ENCODE assay signal across 18 cellular contexts in genomic region chr7:136911362-136911761, GRCh38. TPM values are rescaled to one million over a fixed set of nuclear protein-coding genes. Genes with fewer than 3 reads are reported as not detected.
A peak's percentile ranks its signal among the peaks of the same experiment; 100 is the strongest.
DNase-seq lines count a peak whose midpoint lies in the region; ATAC-seq and TF ChIP-seq lines count a peak whose summit lies in the region.
"Had no signal": no experiment of that assay in that cellular context is flagged by ENCODE, and none has a peak within 500 bp of the region (broad histone marks: within the 10 kb centered on the region; RNA-seq: fewer than 3 reads in every experiment).

No MANE protein-coding gene starts in this region.

- no peak overlapping the region for H3K18ac ChIP-seq in trophoblast cell (ENCODE audit: low read length)

- no peak overlapping the region for H3K4ac ChIP-seq in trophoblast cell (ENCODE audit: low read depth, low read length)

- H3K79me2 ChIP-seq in SK-N-SH (ENCODE audit: insufficient read depth) (no peaks in the 10 kb centered on the region), OCI-LY7 (ENCODE audit: insufficient read depth, low read depth, low read length) (no peaks in the 10 kb centered on the region), trophoblast cell (ENCODE audit: control insufficient read depth, insufficient read depth, low read length, poor library complexity) (no peaks in the 10 kb centered on the region)

- no peak overlapping the region for H2AK5ac ChIP-seq in trophoblast cell (ENCODE audit: low read length)

- ATAC-seq in SK-N-SH treated with all-trans-retinoic acid at 6 μM for 48 hours (no peak), left lung (no peak)

- H3K36me3 ChIP-seq in SK-N-SH (replicated peaks in 1 of 2; ENCODE audit: control insufficient read depth in 1 of 2, insufficient read depth in 2 of 2, low read length in 1 of 2), result no peaks in the 10 kb centered on the region
- no peaks in the 10 kb centered on the region for H3K36me3 ChIP-seq in OCI-LY7 (ENCODE audit: insufficient read depth, low read length)
- H3K36me3 ChIP-seq in trophoblast cell (ENCODE audit: control insufficient read depth in 1 of 2, insufficient read depth in 2 of 2, low read length in 2 of 2), result no peaks in the 10 kb centered on the region
- no peaks in the 10 kb centered on the region for H3K36me3 ChIP-seq in left lung
- no peaks in the 10 kb centered on the region for H3K36me3 ChIP-seq in stomach
- H3K36me3 ChIP-seq: colonic mucosa, esophagus muscularis mucosa, thyroid gland had no signal

- TF ChIP-seq CTCF in SK-N-SH (IDR thresholded peaks at IDR 0.05), result no peak
- 0 out of 2 replicates have a peak, but pooled peaks have one; percentile 27 for TF ChIP-seq CTCF in OCI-LY7 (conservative IDR thresholded peaks at IDR 0.05; ENCODE audit: low read length)
- no peak for TF ChIP-seq CTCF in choroid plexus epithelial cell (conservative IDR thresholded peaks at IDR 0.05; ENCODE audit: low read depth, low read length)
- TF ChIP-seq CTCF in left lung (IDR thresholded peaks at IDR 0.05), result no peak
- TF ChIP-seq CTCF in stomach (IDR thresholded peaks at IDR 0.05), result no peak

- TF ChIP-seq EP300 in SK-N-SH (IDR thresholded peaks at IDR 0.05; ENCODE audit: borderline replicate concordance in 1 of 2, low read depth in 1 of 2, low read length in 1 of 2), result no peak
- no peak for TF ChIP-seq EP300 in stomach (IDR thresholded peaks at IDR 0.05)

- POLR2A ChIA-PET in SK-N-SH (lab: Yijun Ruan, JAX) (no interaction called here), OCI-LY7 (lab: Charles Lee) (interaction anchor here (0.7 to 1.2 kb wide), 2 partner anchors 582 to 756 kb away, joined by 3 to 5 read pairs; no protein-coding TSS in a partner anchor)

- no peak overlapping the region for H2BK5ac ChIP-seq in trophoblast cell (ENCODE audit: low read depth, low read length, poor library complexity)

- H4K91ac ChIP-seq in trophoblast cell (ENCODE audit: low read depth, low read length), result no peak overlapping the region

- no peaks in the 10 kb centered on the region for H4K20me1 ChIP-seq in SK-N-SH (ENCODE audit: insufficient read depth)
- no peaks in the 10 kb centered on the region for H4K20me1 ChIP-seq in OCI-LY7 (ENCODE audit: insufficient read depth, low read length)

- H3K9ac ChIP-seq in SK-N-SH, result no peak overlapping the region
- no peak overlapping the region for H3K9ac ChIP-seq in trophoblast cell (ENCODE audit: low read length)

- no peak for TF ChIP-seq POLR2A in stomach (IDR thresholded peaks at IDR 0.05)

- H4K8ac ChIP-seq in trophoblast cell (ENCODE audit: low read depth, low read length), result no peak overlapping the region

- H3K4me3 ChIP-seq in SK-N-SH (ENCODE audit: low read depth in 2 of 2, low read length in 1 of 2) (no peak overlapping the region), OCI-LY7 (ENCODE audit: low read depth, low read length, poor library complexity, severe bottlenecking) (no peak overlapping the region), choroid plexus epithelial cell (ENCODE audit: low read depth, low read length) (no peak overlapping the region), trophoblast cell (ENCODE audit: low read depth, low read length) (no peak overlapping the region), left lung (no peak overlapping the region), stomach (no peak overlapping the region)
- H3K4me3 ChIP-seq: colonic mucosa, esophagus muscularis mucosa, thyroid gland had no signal

- no peaks in the 10 kb centered on the region for H3K9me3 ChIP-seq in SK-N-SH
- no peaks in the 10 kb centered on the region for H3K9me3 ChIP-seq in OCI-LY7 (ENCODE audit: low read length)
- H3K9me3 ChIP-seq in trophoblast cell (ENCODE audit: insufficient read depth, low read depth, low read length), result no peaks in the 10 kb centered on the region
- H3K9me3 ChIP-seq in left lung, result no peaks in the 10 kb centered on the region
- H3K9me3 ChIP-seq in stomach, result no peaks in the 10 kb centered on the region
- H3K9me3 ChIP-seq: colonic mucosa, esophagus muscularis mucosa, thyroid gland had no signal

- H3K9me2 ChIP-seq in SK-N-SH (no peaks in the 10 kb centered on the region; the same call in 1 of the 2 replicates), OCI-LY7 (ENCODE audit: insufficient read depth, low read length) (no peaks in the 10 kb centered on the region)

- H3K4me1 ChIP-seq in SK-N-SH (ENCODE audit: control insufficient read depth in 1 of 2, insufficient read depth in 2 of 2, low read depth in 1 of 2, low read length in 1 of 2) (no peaks in the 10 kb centered on the region; a peak in 1 of 4 replicates), OCI-LY7 (ENCODE audit: insufficient read depth, low read length, poor library complexity, severe bottlenecking) (no peaks in the 10 kb centered on the region), trophoblast cell (ENCODE audit: control insufficient read depth in 1 of 2, insufficient read depth in 2 of 2, low read length in 2 of 2) (peaks cover 0 to 2% of the 10 kb centered on the region in 2 experiments), left lung (no peaks in the 10 kb centered on the region), stomach (peaks cover 0 to 6% (median 0%) of the 10 kb centered on the region in 4 donors)
- H3K4me1 ChIP-seq: colonic mucosa, esophagus muscularis mucosa, thyroid gland had no signal

- DNase-seq in SK-N-SH (no peak), OCI-LY7 (ENCODE audit: low spot score) (no peak), choroid plexus epithelial cell (ENCODE audit: low read depth) (peak; percentile 16), trophoblast cell (peak; percentile 58 to 64), GOT3 (lab: John Stamatoyannopoulos, UW) (no peak), left lung (no peak), stomach (no peak)
- DNase-seq: ACHN, colonic mucosa, DMS153, NCI-H1436 treated with DMSO at 0.1 percent for 48 hours, NCI-H524, SHP77 treated with DMSO at 0.1 percent for 48 hours, thyroid gland had no signal

- TF ChIP-seq RAD21 in SK-N-SH (IDR thresholded peaks at IDR 0.05; ENCODE audit: low read length), result peak; percentile 32; the same call in 1 of the 2 replicates

- H3K27me3 ChIP-seq in SK-N-SH (ENCODE audit: insufficient read depth), result no peaks in the 10 kb centered on the region
- no peaks in the 10 kb centered on the region for H3K27me3 ChIP-seq in trophoblast cell (ENCODE audit: insufficient read depth, low read length)
- no peaks in the 10 kb centered on the region for H3K27me3 ChIP-seq in left lung
- no peaks in the 10 kb centered on the region for H3K27me3 ChIP-seq in stomach
- H3K27me3 ChIP-seq: colonic mucosa, esophagus muscularis mucosa, thyroid gland had no signal

- no peak overlapping the region for H2BK120ac ChIP-seq in trophoblast cell (ENCODE audit: insufficient read depth, low read length, poor library complexity)

- no peak overlapping the region for H2BK12ac ChIP-seq in trophoblast cell (ENCODE audit: low read length)

- no peak overlapping the region for H3K27ac ChIP-seq in SK-N-SH (ENCODE audit: low read depth in 2 of 2, low read length in 1 of 2)
- no peak overlapping the region for H3K27ac ChIP-seq in OCI-LY7 (ENCODE audit: low read depth, low read length, poor library complexity, severe bottlenecking)
- no peak overlapping the region for H3K27ac ChIP-seq in trophoblast cell (ENCODE audit: low read depth, low read length)
- no peak overlapping the region for H3K27ac ChIP-seq in left lung
- H3K27ac ChIP-seq in stomach, result no peak overlapping the region
- H3K27ac ChIP-seq: colonic mucosa, esophagus muscularis mucosa, thyroid gland had no signal

- intact Hi-C loops in OCI-LY7 (cut with micrococcal nuclease; ENCODE audit: unreplicated experiment) (no loop called here), left lung (cut with DNase I) (no loop called here), stomach (cut with DNase I; ENCODE audit: low total_unique reads) (no loop called here)

- no peak overlapping the region for H3K14ac ChIP-seq in trophoblast cell (ENCODE audit: low read length)

- BruUV-seq in OCI-LY7 (replicated peaks; lab: Mats Ljungman, UMichigan), result no TSS peak

- H3K79me1 ChIP-seq in trophoblast cell (ENCODE audit: low read length), result no peaks in the 10 kb centered on the region

- no peak overlapping the region for H3K4me2 ChIP-seq in SK-N-SH
- no peak overlapping the region for H3K4me2 ChIP-seq in OCI-LY7 (ENCODE audit: low read length)
- no peak overlapping the region for H3K4me2 ChIP-seq in trophoblast cell (ENCODE audit: low read length)

- H3F3A ChIP-seq in SK-N-SH (replicated peaks; ENCODE audit: insufficient read depth), result no peaks in the 10 kb centered on the region

- no peak overlapping the region for H2AFZ ChIP-seq in SK-N-SH (ENCODE audit: low read depth)
- H2AFZ ChIP-seq in OCI-LY7 (ENCODE audit: low read length), result no peak overlapping the region
- no peak overlapping the region for H2AFZ ChIP-seq in trophoblast cell (ENCODE audit: insufficient read depth, low read length, poor library complexity)

- CTCF ChIA-PET in SK-N-SH (lab: Yijun Ruan, JAX), result no interaction called here
- CTCF ChIA-PET in OCI-LY7 (lab: Charles Lee; ENCODE audit: unreplicated experiment), result no interaction called here

- no peak overlapping the region for H4K12ac ChIP-seq in trophoblast cell (ENCODE audit: low read depth, low read length)

- no peak overlapping the region for H3K23ac ChIP-seq in trophoblast cell (ENCODE audit: low read length)

- WGBS in SK-N-SH (ENCODE audit: low lambda C conversion rate), result 37% methylated on average over 6 of the region's 6 CpGs
- WGBS in trophoblast cell (ENCODE audit: extremely low coverage, insufficient coverage, insufficient read length), result no CpG with 5 or more reads among the region's 6 CpGs
- 46 to 58% (median 49%) methylated on average over 6 of the region's 6 CpGs for WGBS in stomach, 5 donors

TF ChIP-seq in SK-N-SH, 30 proteins besides CTCF, POLR2A, EP300 and RAD21 (continues in another document):
- TF ChIP-seq TCF12 (IDR thresholded peaks at IDR 0.05), result no peak

TF ChIP-seq in SK-N-SH treated with all-trans-retinoic acid at 6 μM for 48 hours, 23 proteins besides CTCF, POLR2A, EP300 and RAD21 (continues in another document):
- TF ChIP-seq CSRNP3 (CRISPR knock-in tag; IDR thresholded peaks at IDR 0.05), result no peak

RNA-seq across cellular contexts. Expression of gene CHRM2, which starts 42.9 kb away (rescaled TPM):
- polyA plus RNA-seq in SK-N-SH (2012; rRNA removed) (0.02 and 0.23 TPM in 2 replicates), stomach (1 to 10 TPM in 1 of 3 donors, under 1 TPM in 1, not detected in 1; 0.19 to 1.7 TPM)
- polyA plus RNA-seq in SK-N-SH (2012; cell fraction: cytosol; rRNA removed), result 0.03 and 0.07 TPM in 2 replicates
- polyA plus RNA-seq in SK-N-SH (2012; cell fraction: nucleus; rRNA removed), result 0.12 and 0.22 TPM in 2 replicates
- not detected in 2 replicates for total RNA-seq in OCI-LY7 (2014; rRNA removed; shearing (Covaris generic))
- total RNA-seq in OCI-LY7 (2022) (not detected in 2 replicates), left lung (under 1 TPM; 0.63 to 0.96 TPM), stomach (10 to 100 TPM in 3 of 5 donors, 1 to 10 TPM in 2; 4.1 to 50.9 (median 17.5) TPM)
- polyA plus RNA-seq in trophoblast cell (2013), result 0.03 and 0.04 TPM in 2 replicates
- total RNA-seq: posterior vena cava, thyroid gland had no signal
- polyA plus RNA-seq: IgD-negative memory B cell had no signal

Comparison
In these comparisons a context has a peak if more than half of its experiments do, and no peak if none do; other contexts are left out.
1. DNase-seq: peak in choroid plexus epithelial cell (single experiment) and trophoblast cell (2 of 2); none in SK-N-SH (single experiment), OCI-LY7 (single experiment), GOT3 (single experiment), left lung (0 of 2) and stomach (single experiment).